In genomic region chr17:38853292-38854219, GRCh38 we compare ENCODE assay signal across 1 cellular context.
TF ChIP-seq lines count a peak whose summit lies in the region.

Gene RPL23, minus strand, starts transcription at chr17:38853721. Its CDS starts 11 bp downstream, at chr17:38853710.

TF ChIP-seq in HCT116, 20 proteins besides CTCF, POLR2A, EP300 and RAD21 (continued from another document):
- no peak for TF ChIP-seq REST (IDR thresholded peaks at IDR 0.05; ENCODE audit: low read depth)
- no peak for TF ChIP-seq TCF7L2 (IDR thresholded peaks at IDR 0.05; ENCODE audit: borderline replicate concordance, extremely low read depth, insufficient read depth, insufficient read length)
- TF ChIP-seq SP1 (IDR thresholded peaks at IDR 0.05; ENCODE audit: low read depth), result peak; percentile 87
- peak; percentile 74; the same call in 1 of the 2 replicates for TF ChIP-seq SIN3A (IDR thresholded peaks at IDR 0.05; ENCODE audit: low read depth)
- TF ChIP-seq CEBPB (IDR thresholded peaks at IDR 0.05; ENCODE audit: low read depth), result peak; percentile 93
- TF ChIP-seq EGR1 (IDR thresholded peaks at IDR 0.05; ENCODE audit: low read depth), result peak; percentile 57
- no peak for TF ChIP-seq EZH2phosphoT487 (IDR thresholded peaks at IDR 0.05; ENCODE audit: borderline replicate concordance)
- no peak for TF ChIP-seq EZH2 (IDR thresholded peaks at IDR 0.05)
- peak; percentile 91 for TF ChIP-seq MAX (IDR thresholded peaks at IDR 0.05)
- no peak for TF ChIP-seq ATF3 (IDR thresholded peaks at IDR 0.05)
- TF ChIP-seq CBX3 (IDR thresholded peaks at IDR 0.05; ENCODE audit: low read depth), result peak; percentile 77; the same call in 1 of the 2 replicates
- TF ChIP-seq POLR2AphosphoS5 (IDR thresholded peaks at IDR 0.05; ENCODE audit: low read depth, low read length), result peak; percentile 98
- peak; percentile 80 for TF ChIP-seq ZFX (IDR thresholded peaks at IDR 0.05)
- TF ChIP-seq JUND (IDR thresholded peaks at IDR 0.05), result peak; percentile 56; the same call in 1 of the 2 replicates
- TF ChIP-seq ELF1 (IDR thresholded peaks at IDR 0.05; ENCODE audit: borderline replicate concordance, low read depth), result peak; percentile 94
- no peak for TF ChIP-seq YY1 (IDR thresholded peaks at IDR 0.05; ENCODE audit: extremely low read depth, insufficient replicate concordance, low read depth, low read length)
- TF ChIP-seq ZBTB33 (IDR thresholded peaks at IDR 0.05; ENCODE audit: extremely low read depth, insufficient replicate concordance, low read length), result peak; percentile 22
- TF ChIP-seq FOSL1 (IDR thresholded peaks at IDR 0.05; ENCODE audit: low read depth), result peak; percentile 10; the same call in 1 of the 2 replicates
- TF ChIP-seq ZNF274 (IDR thresholded peaks at IDR 0.05; ENCODE audit: low read depth, low read length), result no peak
TF ChIP-seq in HCT116: peak in this region for 13.
